ENCODE assay signal across 27 cellular contexts in the genomic region with DNA sequence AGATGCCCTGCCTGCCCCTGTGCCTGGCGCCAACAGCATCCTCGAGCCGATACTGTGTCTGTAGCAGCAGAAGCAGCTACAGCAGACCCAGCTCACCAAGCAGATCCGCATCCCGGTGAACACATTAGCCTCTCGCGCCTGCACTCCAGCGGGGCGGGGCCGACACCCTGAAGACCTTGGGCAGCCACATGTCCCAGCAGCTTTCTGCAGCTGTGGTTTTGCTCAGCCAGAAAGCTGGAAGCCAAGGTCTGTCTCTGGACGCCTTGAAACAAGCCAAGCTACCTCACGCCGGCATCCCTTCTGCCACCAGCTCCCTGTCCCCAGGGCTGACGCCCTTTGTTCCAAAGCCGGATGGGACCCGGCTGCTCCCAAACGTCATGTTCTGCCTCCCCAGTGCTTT. TPM values are rescaled to one million over a fixed set of nuclear protein-coding genes. Genes with fewer than 3 reads are reported as not detected.
"Had no signal": no experiment of that assay in that cellular context is flagged by ENCODE, and none has a peak within 500 bp of the region (broad histone marks: within the 10 kb centered on the region; RNA-seq: fewer than 3 reads in every experiment).

No MANE protein-coding gene starts in this region.

- H3K36me3 ChIP-seq: Peyer's patch, SJCRH30, WERI-Rb-1 had no signal

- H3K4me3 ChIP-seq: Peyer's patch, SJCRH30 had no signal

- H3K27ac ChIP-seq: Peyer's patch, SJCRH30, WERI-Rb-1 had no signal

- H3K9me3 ChIP-seq: Peyer's patch, SK-N-SH had no signal

- DNase-seq: activated CD4-positive, alpha-beta memory T cell treated with anti-CD3 and anti-CD28 coated beads, Interleukin-2, amount 10 ng/mL, durations not matched to agents 7 days and 5 days; activated CD4-positive, alpha-beta T cell treated with anti-CD3 and anti-CD28 coated beads for 36 hours; activated CD4-positive, alpha-beta T cell treated with anti-CD3 and anti-CD28 coated beads, Interleukin-2, amount 50 U/mL, for 1 hour; activated gamma-delta T cell; activated naive CD4-positive, alpha-beta T cell treated with anti-CD3 and anti-CD28 coated beads for 36 hours; activated T-cell treated with anti-CD3 and anti-CD28 coated beads for 4 hours; activated T-cell treated with anti-CD3 and anti-CD28 coated beads, Interleukin-2, amount 50 U/mL, for 48 hours; amygdala; caudate nucleus; MM.1S; NCI-H1417; NCI-H1930; NCI-H2171; NCI-H2227 treated with DMSO at 0.1 percent for 48 hours; NCI-H446 treated with DMSO at 0.1 percent for 48 hours; NCI-H524 treated with DMSO at 0.1 percent for 48 hours; NCI-H82; NK-92 treated with Interleukin-12 subunit alpha and Interleukin-12 subunit beta, amount 100 ng/mL, for 24 hours; OCI-M1; Peyer's patch; SJCRH30; SK-N-SH; T-helper 1 cell; WERI-Rb-1 had no signal

- H3K4me1 ChIP-seq: Peyer's patch, SJCRH30 had no signal

- H3K27me3 ChIP-seq: Peyer's patch, SJCRH30 had no signal

- ATAC-seq: activated CD4-positive, alpha-beta T cell treated with anti-CD3 and anti-CD28 coated beads for 36 hours; activated T-helper 17 cell treated with anti-CD3 and anti-CD28 coated beads, Interleukin-2, amount 50 U/mL, for 72 hours had no signal

RNA-seq across cellular contexts. Expression of a gene that starts 59.6 kb away (rescaled TPM):
- total RNA-seq: activated CD4-positive, alpha-beta memory T cell treated with anti-CD3 and anti-CD28 coated beads, Interleukin-2, amount 10 ng/mL, durations not matched to agents 7 days and 5 days; activated CD4-positive, alpha-beta T cell treated with anti-CD3 and anti-CD28 coated beads for 36 hours; activated CD8-positive, alpha-beta memory T cell treated with anti-CD3 and anti-CD28 coated beads for 36 hours; activated naive CD4-positive, alpha-beta T cell treated with anti-CD3 and anti-CD28 coated beads for 36 hours; activated T-helper 17 cell treated with anti-CD3 and anti-CD28 coated beads, Interleukin-2, amount 50 U/mL, for 72 hours; Peyer's patch; SJCRH30; T-helper 2 cell treated with Interferon-gamma antibody and Interleukin-4, amounts not matched to agents 100 ng/mL and 5 ng/mL, for 36 hours had no signal
